Comparison of ENCODE assay signal across 1 cellular context in the genomic region with DNA sequence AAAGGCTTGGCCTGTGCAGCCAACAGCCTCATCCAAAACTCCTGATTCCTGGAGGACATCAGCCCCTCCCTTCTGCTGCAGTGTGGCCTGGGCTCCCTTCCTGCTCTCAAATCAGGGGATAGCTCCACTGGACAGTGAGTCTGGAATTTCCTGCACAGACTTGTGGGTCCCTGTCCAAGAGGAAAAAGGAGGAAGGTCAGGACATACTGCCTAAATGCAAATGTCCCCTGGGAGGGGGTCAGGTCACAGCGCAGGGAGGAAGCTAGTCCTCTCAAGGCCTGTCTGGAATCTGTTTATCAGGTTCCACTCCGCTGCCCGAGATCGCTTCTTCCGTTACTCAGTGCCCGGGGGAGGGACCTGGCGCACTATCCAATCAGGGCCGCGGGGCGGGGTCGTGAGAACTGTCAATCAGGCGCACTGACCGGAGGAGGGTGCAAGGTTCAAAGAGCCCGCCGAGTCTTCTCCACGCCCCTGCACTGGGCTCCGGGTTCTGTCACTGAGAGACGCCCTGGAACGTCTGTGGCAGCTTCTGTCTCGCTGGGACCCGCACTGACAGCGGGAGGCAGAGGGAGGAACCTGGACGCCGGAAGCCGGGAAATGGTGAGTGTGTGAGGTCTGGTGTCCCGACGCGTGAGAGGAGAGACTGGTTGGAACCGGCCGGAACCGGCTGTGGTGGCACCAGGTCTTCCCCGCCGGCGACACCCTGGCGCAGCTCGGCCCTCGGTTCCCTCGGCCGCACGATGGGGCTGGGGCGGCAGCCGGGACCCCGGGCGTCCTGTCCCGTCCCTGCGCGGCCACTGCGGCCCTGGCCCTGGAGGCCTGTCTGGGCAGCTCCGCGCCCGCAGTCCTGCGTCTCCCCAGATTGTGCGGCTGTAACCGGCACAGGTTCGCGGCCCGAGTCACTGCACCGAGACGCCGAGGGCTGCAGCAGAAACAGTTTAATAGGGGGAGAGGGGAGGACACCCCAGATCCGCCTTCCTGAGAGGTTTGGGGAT.
TF ChIP-seq lines count a peak whose summit lies in the region.

A gene (plus strand): TSS at position 404 of the 995 bp plus-strand sequence. CDS start 194 bp downstream, at position 598.

TF ChIP-seq in K562, 482 proteins besides CTCF, POLR2A, EP300 and RAD21 (continued from another document and continues in another):
- TF ChIP-seq, protein P1, sequence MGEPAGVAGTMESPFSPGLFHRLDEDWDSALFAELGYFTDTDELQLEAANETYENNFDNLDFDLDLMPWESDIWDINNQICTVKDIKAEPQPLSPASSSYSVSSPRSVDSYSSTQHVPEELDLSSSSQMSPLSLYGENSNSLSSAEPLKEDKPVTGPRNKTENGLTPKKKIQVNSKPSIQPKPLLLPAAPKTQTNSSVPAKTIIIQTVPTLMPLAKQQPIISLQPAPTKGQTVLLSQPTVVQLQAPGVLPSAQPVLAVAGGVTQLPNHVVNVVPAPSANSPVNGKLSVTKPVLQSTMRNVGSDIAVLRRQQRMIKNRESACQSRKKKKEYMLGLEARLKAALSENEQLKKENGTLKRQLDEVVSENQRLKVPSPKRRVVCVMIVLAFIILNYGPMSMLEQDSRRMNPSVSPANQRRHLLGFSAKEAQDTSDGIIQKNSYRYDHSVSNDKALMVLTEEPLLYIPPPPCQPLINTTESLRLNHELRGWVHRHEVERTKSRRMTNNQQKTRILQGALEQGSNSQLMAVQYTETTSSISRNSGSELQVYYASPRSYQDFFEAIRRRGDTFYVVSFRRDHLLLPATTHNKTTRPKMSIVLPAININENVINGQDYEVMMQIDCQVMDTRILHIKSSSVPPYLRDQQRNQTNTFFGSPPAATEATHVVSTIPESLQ (CRISPR knock-in tag; IDR thresholded peaks at IDR 0.05): 0 out of 2 replicates have a peak, but pooled peaks have one; percentile 67
- TF ChIP-seq U2AF2 (optimal IDR thresholded peaks at IDR 0.05; ENCODE audit: low read depth, low read length) (no peak), HSF4 (CRISPR knock-in tag; IDR thresholded peaks at IDR 0.05; ENCODE audit: borderline replicate concordance) (no peak), ZNF253 (CRISPR knock-in tag; conservative IDR thresholded peaks at IDR 0.05) (no peak), NR2C2 (CRISPR knock-in tag; IDR thresholded peaks at IDR 0.05) (no peak; the same call in 1 of the 2 replicates), NR2C2 (tag; IDR thresholded peaks at IDR 0.05) (peak; percentile 91), HNRNPK (IDR thresholded peaks at IDR 0.05; ENCODE audit: low read depth, low read length, poor library complexity, severe bottlenecking) (no peak), ZBTB17 (CRISPR knock-in tag; IDR thresholded peaks at IDR 0.05) (peak; percentile 31; the same call in 1 of the 2 replicates), MEF2A (IDR thresholded peaks at IDR 0.05; ENCODE audit: control insufficient read depth, low read depth, low read length) (no peak), ZNF507 (tag; conservative IDR thresholded peaks at IDR 0.05) (no peak), SETDB1 (IDR thresholded peaks at IDR 0.05; ENCODE audit: low read length) (no peak), FOXA1 (IDR thresholded peaks at IDR 0.05; ENCODE audit: borderline replicate concordance) (no peak), CREB1 (IDR thresholded peaks at IDR 0.05) (no peak), CREB1 (CRISPR knock-in tag; IDR thresholded peaks at IDR 0.05) (peak; percentile 56; the same call in 1 of the 2 replicates), TCFL5 (CRISPR knock-in tag; conservative IDR thresholded peaks at IDR 0.05) (no peak), CTBP1 (IDR thresholded peaks at IDR 0.05; ENCODE audit: borderline replicate concordance) (peak; percentile 75), ZC3H4 (CRISPR knock-in tag; IDR thresholded peaks at IDR 0.05; ENCODE audit: borderline replicate concordance) (no peak), EZH2 (IDR thresholded peaks at IDR 0.05; ENCODE audit: borderline replicate concordance, low read depth, low read length) (no peak), EWSR1 (IDR thresholded peaks at IDR 0.05; ENCODE audit: borderline replicate concordance, low read depth, partially characterized antibody) (no peak), FOXM1 (IDR thresholded peaks at IDR 0.05; ENCODE audit: low read depth) (no peak), FOXM1 (CRISPR knock-in tag; IDR thresholded peaks at IDR 0.05; ENCODE audit: low read depth) (no peak), XRCC4 (IDR thresholded peaks at IDR 0.05; ENCODE audit: extremely low read depth, insufficient read depth, insufficient read length) (no peak), POLR3A (IDR thresholded peaks at IDR 0.05; ENCODE audit: borderline replicate concordance, extremely low read depth, insufficient read depth, insufficient read length) (no peak), FOXA3 (CRISPR knock-in tag; conservative IDR thresholded peaks at IDR 0.05 in 1 of 2, IDR thresholded peaks at IDR 0.05 in 1 of 2) (no peak), ZC3H8 (IDR thresholded peaks at IDR 0.05) (no peak), BACH1 (tag; IDR thresholded peaks at IDR 0.05) (no peak), RBM17 (IDR thresholded peaks at IDR 0.05; ENCODE audit: borderline replicate concordance, low read depth, low read length) (no peak), SRSF9 (IDR thresholded peaks at IDR 0.05; ENCODE audit: borderline replicate concordance, low read depth, low read length) (no peak), ZNF766 (CRISPR knock-in tag; conservative IDR thresholded peaks at IDR 0.05) (no peak), NR2F6 (CRISPR knock-in tag; IDR thresholded peaks at IDR 0.05) (no peak), ZNF77 (CRISPR knock-in tag; IDR thresholded peaks at IDR 0.05) (no peak)
- TF ChIP-seq, protein P2, sequence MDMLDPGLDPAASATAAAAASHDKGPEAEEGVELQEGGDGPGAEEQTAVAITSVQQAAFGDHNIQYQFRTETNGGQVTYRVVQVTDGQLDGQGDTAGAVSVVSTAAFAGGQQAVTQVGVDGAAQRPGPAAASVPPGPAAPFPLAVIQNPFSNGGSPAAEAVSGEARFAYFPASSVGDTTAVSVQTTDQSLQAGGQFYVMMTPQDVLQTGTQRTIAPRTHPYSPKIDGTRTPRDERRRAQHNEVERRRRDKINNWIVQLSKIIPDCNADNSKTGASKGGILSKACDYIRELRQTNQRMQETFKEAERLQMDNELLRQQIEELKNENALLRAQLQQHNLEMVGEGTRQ (CRISPR knock-in tag; IDR thresholded peaks at IDR 0.05): no peak
- TF ChIP-seq, protein P3, sequence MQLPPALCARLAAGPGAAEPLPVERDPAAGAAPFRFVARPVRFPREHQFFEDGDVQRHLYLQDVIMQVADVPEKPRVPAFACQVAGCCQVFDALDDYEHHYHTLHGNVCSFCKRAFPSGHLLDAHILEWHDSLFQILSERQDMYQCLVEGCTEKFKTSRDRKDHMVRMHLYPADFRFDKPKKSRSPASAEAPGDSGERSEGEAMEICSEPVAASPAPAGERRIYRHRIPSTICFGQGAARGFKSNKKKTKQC (CRISPR knock-in tag; IDR thresholded peaks at IDR 0.05): no peak
- TF ChIP-seq, protein P4, sequence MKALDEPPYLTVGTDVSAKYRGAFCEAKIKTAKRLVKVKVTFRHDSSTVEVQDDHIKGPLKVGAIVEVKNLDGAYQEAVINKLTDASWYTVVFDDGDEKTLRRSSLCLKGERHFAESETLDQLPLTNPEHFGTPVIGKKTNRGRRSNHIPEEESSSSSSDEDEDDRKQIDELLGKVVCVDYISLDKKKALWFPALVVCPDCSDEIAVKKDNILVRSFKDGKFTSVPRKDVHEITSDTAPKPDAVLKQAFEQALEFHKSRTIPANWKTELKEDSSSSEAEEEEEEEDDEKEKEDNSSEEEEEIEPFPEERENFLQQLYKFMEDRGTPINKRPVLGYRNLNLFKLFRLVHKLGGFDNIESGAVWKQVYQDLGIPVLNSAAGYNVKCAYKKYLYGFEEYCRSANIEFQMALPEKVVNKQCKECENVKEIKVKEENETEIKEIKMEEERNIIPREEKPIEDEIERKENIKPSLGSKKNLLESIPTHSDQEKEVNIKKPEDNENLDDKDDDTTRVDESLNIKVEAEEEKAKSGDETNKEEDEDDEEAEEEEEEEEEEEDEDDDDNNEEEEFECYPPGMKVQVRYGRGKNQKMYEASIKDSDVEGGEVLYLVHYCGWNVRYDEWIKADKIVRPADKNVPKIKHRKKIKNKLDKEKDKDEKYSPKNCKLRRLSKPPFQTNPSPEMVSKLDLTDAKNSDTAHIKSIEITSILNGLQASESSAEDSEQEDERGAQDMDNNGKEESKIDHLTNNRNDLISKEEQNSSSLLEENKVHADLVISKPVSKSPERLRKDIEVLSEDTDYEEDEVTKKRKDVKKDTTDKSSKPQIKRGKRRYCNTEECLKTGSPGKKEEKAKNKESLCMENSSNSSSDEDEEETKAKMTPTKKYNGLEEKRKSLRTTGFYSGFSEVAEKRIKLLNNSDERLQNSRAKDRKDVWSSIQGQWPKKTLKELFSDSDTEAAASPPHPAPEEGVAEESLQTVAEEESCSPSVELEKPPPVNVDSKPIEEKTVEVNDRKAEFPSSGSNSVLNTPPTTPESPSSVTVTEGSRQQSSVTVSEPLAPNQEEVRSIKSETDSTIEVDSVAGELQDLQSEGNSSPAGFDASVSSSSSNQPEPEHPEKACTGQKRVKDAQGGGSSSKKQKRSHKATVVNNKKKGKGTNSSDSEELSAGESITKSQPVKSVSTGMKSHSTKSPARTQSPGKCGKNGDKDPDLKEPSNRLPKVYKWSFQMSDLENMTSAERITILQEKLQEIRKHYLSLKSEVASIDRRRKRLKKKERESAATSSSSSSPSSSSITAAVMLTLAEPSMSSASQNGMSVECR (CRISPR knock-in tag; IDR thresholded peaks at IDR 0.05): peak; percentile 52
- TF ChIP-seq, protein P5, sequence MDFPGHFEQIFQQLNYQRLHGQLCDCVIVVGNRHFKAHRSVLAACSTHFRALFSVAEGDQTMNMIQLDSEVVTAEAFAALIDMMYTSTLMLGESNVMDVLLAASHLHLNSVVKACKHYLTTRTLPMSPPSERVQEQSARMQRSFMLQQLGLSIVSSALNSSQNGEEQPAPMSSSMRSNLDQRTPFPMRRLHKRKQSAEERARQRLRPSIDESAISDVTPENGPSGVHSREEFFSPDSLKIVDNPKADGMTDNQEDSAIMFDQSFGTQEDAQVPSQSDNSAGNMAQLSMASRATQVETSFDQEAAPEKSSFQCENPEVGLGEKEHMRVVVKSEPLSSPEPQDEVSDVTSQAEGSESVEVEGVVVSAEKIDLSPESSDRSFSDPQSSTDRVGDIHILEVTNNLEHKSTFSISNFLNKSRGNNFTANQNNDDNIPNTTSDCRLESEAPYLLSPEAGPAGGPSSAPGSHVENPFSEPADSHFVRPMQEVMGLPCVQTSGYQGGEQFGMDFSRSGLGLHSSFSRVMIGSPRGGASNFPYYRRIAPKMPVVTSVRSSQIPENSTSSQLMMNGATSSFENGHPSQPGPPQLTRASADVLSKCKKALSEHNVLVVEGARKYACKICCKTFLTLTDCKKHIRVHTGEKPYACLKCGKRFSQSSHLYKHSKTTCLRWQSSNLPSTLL (IDR thresholded peaks at IDR 0.05): no peak
- TF ChIP-seq, protein P6, sequence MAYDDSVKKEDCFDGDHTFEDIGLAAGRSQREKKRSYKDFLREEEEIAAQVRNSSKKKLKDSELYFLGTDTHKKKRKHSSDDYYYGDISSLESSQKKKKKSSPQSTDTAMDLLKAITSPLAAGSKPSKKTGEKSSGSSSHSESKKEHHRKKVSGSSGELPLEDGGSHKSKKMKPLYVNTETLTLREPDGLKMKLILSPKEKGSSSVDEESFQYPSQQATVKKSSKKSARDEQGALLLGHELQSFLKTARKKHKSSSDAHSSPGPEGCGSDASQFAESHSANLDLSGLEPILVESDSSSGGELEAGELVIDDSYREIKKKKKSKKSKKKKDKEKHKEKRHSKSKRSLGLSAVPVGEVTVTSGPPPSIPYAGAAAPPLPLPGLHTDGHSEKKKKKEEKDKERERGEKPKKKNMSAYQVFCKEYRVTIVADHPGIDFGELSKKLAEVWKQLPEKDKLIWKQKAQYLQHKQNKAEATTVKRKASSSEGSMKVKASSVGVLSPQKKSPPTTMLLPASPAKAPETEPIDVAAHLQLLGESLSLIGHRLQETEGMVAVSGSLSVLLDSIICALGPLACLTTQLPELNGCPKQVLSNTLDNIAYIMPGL (CRISPR knock-in tag; IDR thresholded peaks at IDR 0.05): 0 out of 2 replicates have a peak, but pooled peaks have one; percentile 31
- TF ChIP-seq, protein P7, sequence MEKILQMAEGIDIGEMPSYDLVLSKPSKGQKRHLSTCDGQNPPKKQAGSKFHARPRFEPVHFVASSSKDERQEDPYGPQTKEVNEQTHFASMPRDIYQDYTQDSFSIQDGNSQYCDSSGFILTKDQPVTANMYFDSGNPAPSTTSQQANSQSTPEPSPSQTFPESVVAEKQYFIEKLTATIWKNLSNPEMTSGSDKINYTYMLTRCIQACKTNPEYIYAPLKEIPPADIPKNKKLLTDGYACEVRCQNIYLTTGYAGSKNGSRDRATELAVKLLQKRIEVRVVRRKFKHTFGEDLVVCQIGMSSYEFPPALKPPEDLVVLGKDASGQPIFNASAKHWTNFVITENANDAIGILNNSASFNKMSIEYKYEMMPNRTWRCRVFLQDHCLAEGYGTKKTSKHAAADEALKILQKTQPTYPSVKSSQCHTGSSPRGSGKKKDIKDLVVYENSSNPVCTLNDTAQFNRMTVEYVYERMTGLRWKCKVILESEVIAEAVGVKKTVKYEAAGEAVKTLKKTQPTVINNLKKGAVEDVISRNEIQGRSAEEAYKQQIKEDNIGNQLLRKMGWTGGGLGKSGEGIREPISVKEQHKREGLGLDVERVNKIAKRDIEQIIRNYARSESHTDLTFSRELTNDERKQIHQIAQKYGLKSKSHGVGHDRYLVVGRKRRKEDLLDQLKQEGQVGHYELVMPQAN (IDR thresholded peaks at IDR 0.05; ENCODE audit: borderline replicate concordance): peak; percentile 63
- TF ChIP-seq, protein P8, sequence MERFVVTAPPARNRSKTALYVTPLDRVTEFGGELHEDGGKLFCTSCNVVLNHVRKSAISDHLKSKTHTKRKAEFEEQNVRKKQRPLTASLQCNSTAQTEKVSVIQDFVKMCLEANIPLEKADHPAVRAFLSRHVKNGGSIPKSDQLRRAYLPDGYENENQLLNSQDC (CRISPR knock-in tag; IDR thresholded peaks at IDR 0.05): no peak
- TF ChIP-seq, protein P9, sequence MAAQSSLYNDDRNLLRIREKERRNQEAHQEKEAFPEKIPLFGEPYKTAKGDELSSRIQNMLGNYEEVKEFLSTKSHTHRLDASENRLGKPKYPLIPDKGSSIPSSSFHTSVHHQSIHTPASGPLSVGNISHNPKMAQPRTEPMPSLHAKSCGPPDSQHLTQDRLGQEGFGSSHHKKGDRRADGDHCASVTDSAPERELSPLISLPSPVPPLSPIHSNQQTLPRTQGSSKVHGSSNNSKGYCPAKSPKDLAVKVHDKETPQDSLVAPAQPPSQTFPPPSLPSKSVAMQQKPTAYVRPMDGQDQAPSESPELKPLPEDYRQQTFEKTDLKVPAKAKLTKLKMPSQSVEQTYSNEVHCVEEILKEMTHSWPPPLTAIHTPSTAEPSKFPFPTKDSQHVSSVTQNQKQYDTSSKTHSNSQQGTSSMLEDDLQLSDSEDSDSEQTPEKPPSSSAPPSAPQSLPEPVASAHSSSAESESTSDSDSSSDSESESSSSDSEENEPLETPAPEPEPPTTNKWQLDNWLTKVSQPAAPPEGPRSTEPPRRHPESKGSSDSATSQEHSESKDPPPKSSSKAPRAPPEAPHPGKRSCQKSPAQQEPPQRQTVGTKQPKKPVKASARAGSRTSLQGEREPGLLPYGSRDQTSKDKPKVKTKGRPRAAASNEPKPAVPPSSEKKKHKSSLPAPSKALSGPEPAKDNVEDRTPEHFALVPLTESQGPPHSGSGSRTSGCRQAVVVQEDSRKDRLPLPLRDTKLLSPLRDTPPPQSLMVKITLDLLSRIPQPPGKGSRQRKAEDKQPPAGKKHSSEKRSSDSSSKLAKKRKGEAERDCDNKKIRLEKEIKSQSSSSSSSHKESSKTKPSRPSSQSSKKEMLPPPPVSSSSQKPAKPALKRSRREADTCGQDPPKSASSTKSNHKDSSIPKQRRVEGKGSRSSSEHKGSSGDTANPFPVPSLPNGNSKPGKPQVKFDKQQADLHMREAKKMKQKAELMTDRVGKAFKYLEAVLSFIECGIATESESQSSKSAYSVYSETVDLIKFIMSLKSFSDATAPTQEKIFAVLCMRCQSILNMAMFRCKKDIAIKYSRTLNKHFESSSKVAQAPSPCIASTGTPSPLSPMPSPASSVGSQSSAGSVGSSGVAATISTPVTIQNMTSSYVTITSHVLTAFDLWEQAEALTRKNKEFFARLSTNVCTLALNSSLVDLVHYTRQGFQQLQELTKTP (IDR thresholded peaks at IDR 0.05; ENCODE audit: low read depth in 1 of 2, partially characterized antibody in 2 of 2): peak in 1 of 2 experiments; percentile 39
